Comparison of ENCODE assay signal across 8 cellular contexts in the genomic region with DNA sequence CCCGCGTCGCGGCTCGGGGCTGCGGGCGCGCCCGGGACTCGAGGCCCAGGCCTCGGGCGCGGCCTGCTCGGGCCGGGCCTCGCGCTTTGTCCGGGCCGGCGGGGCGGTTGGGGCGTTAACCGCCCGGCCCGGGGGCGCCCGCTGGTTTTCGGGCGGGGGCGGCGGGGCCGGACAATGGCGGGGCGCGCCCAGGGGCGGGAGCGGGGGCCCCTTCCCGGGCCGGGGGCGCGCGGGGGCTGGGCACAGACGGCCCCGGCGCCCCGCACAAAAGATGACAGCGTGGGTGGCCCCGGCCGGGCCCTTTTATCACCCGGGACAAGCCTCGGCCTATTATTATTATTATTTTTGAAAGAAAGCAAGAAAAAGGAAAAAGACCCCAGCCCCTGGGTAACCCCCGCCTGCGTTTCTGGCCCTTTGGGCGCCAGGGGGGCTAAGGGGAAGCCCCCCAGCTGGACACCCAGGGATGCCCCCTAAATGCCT. TPM values are rescaled to one million over a fixed set of nuclear protein-coding genes. Genes with fewer than 3 reads are reported as not detected.
DNase-seq lines count a peak whose midpoint lies in the region; ATAC-seq, FAIRE-seq and TF ChIP-seq lines count a peak whose summit lies in the region.

No MANE protein-coding gene starts in this region.

- H3K27me3 ChIP-seq in CD8-positive, alpha-beta T cell (ENCODE audit: insufficient read depth, low read length): no peaks in the 10 kb centered on the region
- H3K27me3 ChIP-seq in HUES6 (ENCODE audit: control insufficient read depth, insufficient read depth, low read length): no peaks in the 10 kb centered on the region

- H3K4me3 ChIP-seq in CD8-positive, alpha-beta T cell (ENCODE audit: low read depth, low read length): peak overlapping the region; percentile 57
- H3K4me3 ChIP-seq in HUES6 (ENCODE audit: low read depth, low read length): peak overlapping the region; percentile 60

- intact Hi-C loops in CD8-positive, alpha-beta T cell (cut with DNase I, micrococcal nuclease): loop anchor here (1.0 to 10.0 kb wide), 7 partner anchors 53 to 1695 kb away; partner anchors contain the start of genes DPP9 (in 2 of the 2), PLIN3 (in 1 of the 2) and TNFAIP8L1 (in 1 of the 2)
- intact Hi-C loops in dendritic cell treated with granulocyte-macrophage colony-stimulating factor and Interleukin-4, amounts not matched to agents 40 ng/mL and 50 ng/mL, for 4 days (cut with micrococcal nuclease): loop anchor here (5.0 kb wide), 1 partner anchor 57 kb away; no protein-coding TSS in a partner anchor

- peak overlapping the region; percentile 77 for H3K27ac Mint-ChIP-seq in CD8-positive, alpha-beta T cell
- peak overlapping the region; percentile 86 for H3K27ac Mint-ChIP-seq in dendritic cell treated with granulocyte-macrophage colony-stimulating factor and Interleukin-4, amounts not matched to agents 40 ng/mL and 50 ng/mL, for 4 days
- peak overlapping the region; percentile 94 for H3K27ac Mint-ChIP-seq in neural crest cell (ENCODE audit: unreplicated experiment)

- no peak for DNase-seq in CD8-positive, alpha-beta T cell
- DNase-seq in neural crest cell (ENCODE audit: low read depth, low spot score): no peak
- DNase-seq in NCI-H2171 treated with DMSO at 0.1 percent for 48 hours (lab: John Stamatoyannopoulos, UW): no peak
- DNase-seq in frontal cortex (ENCODE audit: low spot score in 2 of 2): no peak

- peaks cover 30% of the 10 kb centered on the region for H3K4me1 ChIP-seq in CD8-positive, alpha-beta T cell (ENCODE audit: insufficient read depth, low read length)
- peaks cover 21% of the 10 kb centered on the region for H3K4me1 ChIP-seq in HUES6 (ENCODE audit: control insufficient read depth, insufficient read depth, low read length)

- H3K4me3 Mint-ChIP-seq in CD8-positive, alpha-beta T cell: peak overlapping the region; percentile 87
- peak overlapping the region; percentile 92 for H3K4me3 Mint-ChIP-seq in dendritic cell treated with granulocyte-macrophage colony-stimulating factor and Interleukin-4, amounts not matched to agents 40 ng/mL and 50 ng/mL, for 4 days
- peak overlapping the region; percentile 92 for H3K4me3 Mint-ChIP-seq in neural crest cell

- no peak overlapping the region for H3K27ac ChIP-seq in CD8-positive, alpha-beta T cell (ENCODE audit: low read depth, low read length)
- no peak overlapping the region for H3K27ac ChIP-seq in HUES6 (ENCODE audit: low read depth, low read length)

- no peaks in the 10 kb centered on the region for H3K9me3 ChIP-seq in CD8-positive, alpha-beta T cell (ENCODE audit: low read length)
- H3K9me3 ChIP-seq in HUES6 (ENCODE audit: control insufficient read depth, insufficient read depth, low read depth, low read length): no peaks in the 10 kb centered on the region

- POLR2A ChIA-PET in CD8-positive, alpha-beta T cell (lab: Charles Lee): interaction anchor here (0.8 to 3.1 kb wide), 10 partner anchors 10 to 653 kb away, joined by 3 to 61 read pairs (median 5); partner anchors contain the start of genes FEM1A, PLIN3, SAFB and SAFB2

- H3K9me3 Mint-ChIP-seq in CD8-positive, alpha-beta T cell: no peaks in the 10 kb centered on the region
- no peaks in the 10 kb centered on the region for H3K9me3 Mint-ChIP-seq in dendritic cell treated with granulocyte-macrophage colony-stimulating factor and Interleukin-4, amounts not matched to agents 40 ng/mL and 50 ng/mL, for 4 days
- H3K9me3 Mint-ChIP-seq in neural crest cell: no peaks in the 10 kb centered on the region

- H3K27me3 Mint-ChIP-seq in CD8-positive, alpha-beta T cell (ENCODE audit: low read depth): no peaks in the 10 kb centered on the region
- no peaks in the 10 kb centered on the region for H3K27me3 Mint-ChIP-seq in dendritic cell treated with granulocyte-macrophage colony-stimulating factor and Interleukin-4, amounts not matched to agents 40 ng/mL and 50 ng/mL, for 4 days
- H3K27me3 Mint-ChIP-seq in neural crest cell (ENCODE audit: low read depth): peaks cover 13% of the 10 kb centered on the region

- peak overlapping the region; percentile 55 for H3K9ac ChIP-seq in HUES6 (ENCODE audit: low read length)

- TF ChIP-seq CTCF in CD8-positive, alpha-beta T cell (IDR thresholded peaks at IDR 0.05): no peak
- TF ChIP-seq CTCF in neural crest cell (conservative IDR thresholded peaks at IDR 0.05): no peak

- no peaks in the 10 kb centered on the region for H3K36me3 Mint-ChIP-seq in CD8-positive, alpha-beta T cell
- H3K36me3 Mint-ChIP-seq in dendritic cell treated with granulocyte-macrophage colony-stimulating factor and Interleukin-4, amounts not matched to agents 40 ng/mL and 50 ng/mL, for 4 days (ENCODE audit: low read depth): peaks cover 33% of the 10 kb centered on the region
- H3K36me3 Mint-ChIP-seq in neural crest cell (ENCODE audit: low read depth): peaks cover 12% of the 10 kb centered on the region

- H3K4me1 Mint-ChIP-seq in CD8-positive, alpha-beta T cell (ENCODE audit: low read depth): peaks cover 30% of the 10 kb centered on the region
- peaks cover 51% of the 10 kb centered on the region for H3K4me1 Mint-ChIP-seq in dendritic cell treated with granulocyte-macrophage colony-stimulating factor and Interleukin-4, amounts not matched to agents 40 ng/mL and 50 ng/mL, for 4 days (ENCODE audit: low read depth)
- peaks cover 46% of the 10 kb centered on the region for H3K4me1 Mint-ChIP-seq in neural crest cell

- H3K36me3 ChIP-seq in CD8-positive, alpha-beta T cell (ENCODE audit: insufficient read depth, low read length): no peaks in the 10 kb centered on the region
- H3K36me3 ChIP-seq in HUES6 (ENCODE audit: control insufficient read depth, insufficient read depth, low read length): no peaks in the 10 kb centered on the region

- ATAC-seq in CD8-positive, alpha-beta T cell: no peak
- ATAC-seq in GM18502 (IDR thresholded peaks at IDR 0.05; ENCODE audit: poor library complexity, unreplicated experiment) (no peak), GM19455 (IDR thresholded peaks at IDR 0.05; ENCODE audit: unreplicated experiment) (no peak)

- CTCF ChIA-PET in CD8-positive, alpha-beta T cell (lab: Charles Lee): interaction anchor here (1.3 to 1.9 kb wide), 2 partner anchors 53 to 58 kb away, joined by 4 to 5 read pairs; no protein-coding TSS in a partner anchor

- FAIRE-seq in frontal cortex (lab: Jason Lieb, UNC): no peak

RNA-seq across cellular contexts. Expression of gene KDM4B, which starts 0.4 kb away (rescaled TPM):
- 100 to 1,000 TPM; 111 to 121 TPM for total RNA-seq in CD8-positive, alpha-beta T cell
- total RNA-seq in neural crest cell (43.3 and 45.4 TPM in 2 replicates), frontal cortex (24.5 TPM)
